Comparison of ENCODE assay signal across 8 cellular contexts in genomic region chr18:76450452-76450851, GRCh38. TPM values are rescaled to one million over a fixed set of nuclear protein-coding genes. Genes with fewer than 3 reads are reported as not detected.
A peak's percentile ranks its signal among the peaks of the same experiment; 100 is the strongest.
DNase-seq lines count a peak whose midpoint lies in the region; ATAC-seq and TF ChIP-seq lines count a peak whose summit lies in the region.

No MANE protein-coding gene starts in this region.

- no peaks in the 10 kb centered on the region for H3K27me3 ChIP-seq in colonic mucosa
- no peaks in the 10 kb centered on the region for H3K27me3 ChIP-seq in uterus

- no peak for DNase-seq in activated naive CD4-positive, alpha-beta T cell treated with anti-CD3 and anti-CD28 coated beads for 36 hours
- DNase-seq in activated naive CD4-positive, alpha-beta T cell (lab: John Stamatoyannopoulos, UW) = no peak
- DNase-seq in colonic mucosa (no peak), mesothelial cell of epicardium (ENCODE audit: low spot score in 2 of 2, unreplicated experiment in 2 of 2) (peak in 1 of 2 experiments; percentile 36), uterus (no peak), occipital lobe (lab: John Stamatoyannopoulos, UW) (no peak)
- no peak for DNase-seq in activated CD4-positive, alpha-beta T cell treated with anti-CD3 and anti-CD28 coated beads, Interleukin-2, amount 50 U/mL, for 1 hour

- no peak for TF ChIP-seq CTCF in colonic mucosa (IDR thresholded peaks at IDR 0.05)
- TF ChIP-seq CTCF in mesothelial cell of epicardium (IDR thresholded peaks at IDR 0.05; ENCODE audit: unreplicated experiment) = no peak
- no peak for TF ChIP-seq CTCF in uterus (IDR thresholded peaks at IDR 0.05)

- H3K27ac Mint-ChIP-seq in activated naive CD4-positive, alpha-beta T cell treated with anti-CD3 and anti-CD28 coated beads for 36 hours = peak overlapping the region; percentile 74
- H3K27ac Mint-ChIP-seq in mesothelial cell of epicardium = peak overlapping the region; percentile 95

- peaks cover 3% of the 10 kb centered on the region for H3K27me3 Mint-ChIP-seq in activated naive CD4-positive, alpha-beta T cell treated with anti-CD3 and anti-CD28 coated beads for 36 hours (ENCODE audit: low read depth)
- H3K27me3 Mint-ChIP-seq in mesothelial cell of epicardium (ENCODE audit: low read depth) = no peaks in the 10 kb centered on the region

- H3K4me1 Mint-ChIP-seq in activated naive CD4-positive, alpha-beta T cell treated with anti-CD3 and anti-CD28 coated beads for 36 hours (ENCODE audit: low read depth) = peaks cover 40% of the 10 kb centered on the region
- H3K4me1 Mint-ChIP-seq in mesothelial cell of epicardium = peaks cover 90% of the 10 kb centered on the region

- TF ChIP-seq POLR2A in uterus (IDR thresholded peaks at IDR 0.05) = no peak

- H3K4me3 ChIP-seq in colonic mucosa (peak overlapping the region; percentile 54), uterus (peak overlapping the region; percentile 29 to 52)

- ATAC-seq in GM21360 (IDR thresholded peaks at IDR 0.05; ENCODE audit: unreplicated experiment) = no peak

- no peaks in the 10 kb centered on the region for H3K36me3 Mint-ChIP-seq in activated naive CD4-positive, alpha-beta T cell treated with anti-CD3 and anti-CD28 coated beads for 36 hours (ENCODE audit: low read depth)
- no peaks in the 10 kb centered on the region for H3K36me3 Mint-ChIP-seq in mesothelial cell of epicardium

- H3K9me3 ChIP-seq in colonic mucosa (no peaks in the 10 kb centered on the region), uterus (no peaks in the 10 kb centered on the region)

- H3K9me3 Mint-ChIP-seq in activated naive CD4-positive, alpha-beta T cell treated with anti-CD3 and anti-CD28 coated beads for 36 hours = no peaks in the 10 kb centered on the region
- no peaks in the 10 kb centered on the region for H3K9me3 Mint-ChIP-seq in mesothelial cell of epicardium

- intact Hi-C loops in activated naive CD4-positive, alpha-beta T cell treated with anti-CD3 and anti-CD28 coated beads for 36 hours (cut with micrococcal nuclease) = loop anchor here (2.0 kb wide), 3 partner anchors 40 to 76 kb away; no protein-coding TSS in a partner anchor
- intact Hi-C loops in colonic mucosa (cut with DNase I) (no loop called here), uterus (cut with DNase I; ENCODE audit: low total_unique reads) (no loop called here)

- H3K4me1 ChIP-seq in colonic mucosa (peaks cover 7% of the 10 kb centered on the region), uterus (peaks cover 13 to 18% of the 10 kb centered on the region in 2 donors)

- CTCF ChIA-PET in activated naive CD4-positive, alpha-beta T cell treated with anti-CD3 and anti-CD28 coated beads for 36 hours (lab: Charles Lee) = interaction anchor here (0.5 to 1.5 kb wide), 5 partner anchors 20 to 252 kb away, joined by 3 to 6 read pairs (median 4); no protein-coding TSS in a partner anchor

- H3K9ac ChIP-seq in colonic mucosa (ENCODE audit: low read depth in 2 of 2, low read length in 2 of 2) = peak overlapping the region in 1 of 2 donors; percentile 80

- H3K4me3 Mint-ChIP-seq in activated naive CD4-positive, alpha-beta T cell treated with anti-CD3 and anti-CD28 coated beads for 36 hours = peak overlapping the region; percentile 76
- H3K4me3 Mint-ChIP-seq in mesothelial cell of epicardium = peak overlapping the region; percentile 71

- H3K27ac ChIP-seq in colonic mucosa (peak overlapping the region; percentile 76), uterus (peak overlapping the region; percentile 91 to 94)

- H3K36me3 ChIP-seq in colonic mucosa (no peaks in the 10 kb centered on the region), uterus (no peaks in the 10 kb centered on the region)

RNA-seq across cellular contexts. Expression of gene ZNF516, which starts 44.6 kb away (rescaled TPM):
- total RNA-seq in activated naive CD4-positive, alpha-beta T cell treated with anti-CD3 and anti-CD28 coated beads for 36 hours = 1 to 10 TPM; 7.4 to 8.4 TPM
- total RNA-seq in colonic mucosa (10 to 100 TPM; 15.2 to 21.3 TPM), mesothelial cell of epicardium (84.4 to 92.1 TPM (median 90.9 TPM) in 3 replicates), uterus (100 to 1,000 TPM in 1 of 4 donors, 10 to 100 TPM in 3; 29.4 to 177 (median 65.7) TPM), occipital lobe (15.0 TPM)
